In genomic region chr15:78216276-78217229, GRCh38 we compare ENCODE assay signal across 8 cellular contexts. TPM values are rescaled to one million over a fixed set of nuclear protein-coding genes. Genes with fewer than 3 reads are reported as not detected.
A peak's percentile ranks its signal among the peaks of the same experiment; 100 is the strongest.
DNase-seq lines count a peak whose midpoint lies in the region; ATAC-seq, FAIRE-seq and TF ChIP-seq lines count a peak whose summit lies in the region.

No MANE protein-coding gene starts in this region.

- 63% methylated on average over 8 of the region's 8 CpGs for WGBS in right cardiac atrium

- H3K4me1 ChIP-seq in right cardiac atrium (ENCODE audit: control insufficient read depth, insufficient read depth, low read length): peaks cover 11% of the 10 kb centered on the region

- H3K27ac ChIP-seq in right cardiac atrium (ENCODE audit: low read length) (peak overlapping the region; percentile 94), substantia nigra (ENCODE audit: low read depth, low read length, poor library complexity, severe bottlenecking) (no peak overlapping the region)

- peak overlapping the region in 3 of 5 experiments; percentile 8 to 10 (median 9) for H3K27ac Mint-ChIP-seq in brain

- peaks cover 53% of the 10 kb centered on the region for H3K4me1 Mint-ChIP-seq in brain

- ATAC-seq in right cardiac atrium (peak; percentile 84 to 88), GM21423 (IDR thresholded peaks at IDR 0.05; ENCODE audit: unreplicated experiment) (no peak)

- DNase-seq in HT1080 (ENCODE audit: low read depth) (peak; percentile 33), right cardiac atrium (peak; percentile 77 to 85 (median 85)), substantia nigra (lab: John Stamatoyannopoulos, UW) (peak in 38 of 49 donors; percentile 24 to 88 (median 67)), D721Med (ENCODE audit: insufficient read length, low spot score) (no peak), GM20000 (ENCODE audit: low spot score) (no peak)
- DNase-seq in activated CD8-positive, alpha-beta memory T cell treated with anti-CD3 and anti-CD28 coated beads for 24 hours: no peak

- H3K4me3 Mint-ChIP-seq in brain: peak overlapping the region in 1 of 5 experiments; percentile 6

- no peaks in the 10 kb centered on the region for H3K9me3 ChIP-seq in right cardiac atrium (ENCODE audit: control insufficient read depth, low read length)

- H3K4me3 ChIP-seq in right cardiac atrium (ENCODE audit: low read length): no peak overlapping the region

- H3K27me3 ChIP-seq in right cardiac atrium (ENCODE audit: control insufficient read depth, insufficient read depth): no peaks in the 10 kb centered on the region

- TF ChIP-seq CTCF in brain (conservative IDR thresholded peaks at IDR 0.05) (no peak), D721Med (IDR thresholded peaks at IDR 0.05; ENCODE audit: insufficient read depth, missing control alignments) (no peak), GM20000 (IDR thresholded peaks at IDR 0.05; ENCODE audit: extremely low read depth, missing control alignments) (no peak)

- intact Hi-C loops in right cardiac atrium (cut with DNase I): no loop called here

- no peak for FAIRE-seq in D721Med (lab: Jason Lieb, UNC)

- H3K27me3 Mint-ChIP-seq in brain: peaks cover 9% of the 10 kb centered on the region

- H3K9me3 Mint-ChIP-seq in brain: peaks cover 0 to 3% (median 0%) of the 10 kb centered on the region in 5 experiments

- H3K36me3 Mint-ChIP-seq in brain: no peaks in the 10 kb centered on the region

RNA-seq across cellular contexts. Expression of gene ACSBG1, which starts 17.8 kb away (rescaled TPM):
- total RNA-seq in HT1080 (2014; rRNA removed; shearing (Covaris generic)): 0.20 and 0.24 TPM in 2 replicates
- 0.05 and 0.08 TPM in 2 replicates for polyA plus RNA-seq in HT1080 (2015; cell fraction: cytosol; rRNA removed)
- polyA plus RNA-seq in HT1080 (2015; cell fraction: nucleus; rRNA removed): 0.41 TPM in 1 of 2 replicates, not detected in the other
- polyA plus RNA-seq in brain (ENCODE audit: insufficient read depth, low read depth, low replicate concordance) (34.7 TPM), right cardiac atrium (1.1 TPM)
- total RNA-seq in right cardiac atrium: under 1 TPM in 3 of 4 donors, not detected in 1; 0.35 to 0.51 (median 0.42) TPM

RNA-seq across cellular contexts. Expression of gene DNAJA4, which starts 47.8 kb away (rescaled TPM):
- not detected in 2 replicates for total RNA-seq in HT1080 (2014; rRNA removed; shearing (Covaris generic))
- polyA plus RNA-seq in HT1080 (2015; cell fraction: cytosol; rRNA removed): not detected in 2 replicates
- not detected in 2 replicates for polyA plus RNA-seq in HT1080 (2015; cell fraction: nucleus; rRNA removed)
- polyA plus RNA-seq in brain (ENCODE audit: insufficient read depth, low read depth, low replicate concordance): 24.2 TPM
- total RNA-seq in right cardiac atrium: 100 to 1,000 TPM in 3 of 4 donors, 10 to 100 TPM in 1; 74.7 to 170 (median 115) TPM
- polyA plus RNA-seq in right cardiac atrium: 97.5 TPM

Comparison
In these comparisons a context has a peak if more than half of its experiments do, and no peak if none do; other contexts are left out.
1. DNase-seq: peak in HT1080 (single experiment), right cardiac atrium (3 of 3) and substantia nigra (38 of 49); none in D721Med (single experiment), activated CD8-positive, alpha-beta memory T cell treated with anti-CD3 and anti-CD28 coated beads for 24 hours (single experiment) and GM20000 (single experiment).
2. RNA of gene DNAJA4, which starts 47.8 kb away (total RNA-seq): 74.7 to 170 TPM in right cardiac atrium; not detected in HT1080; every median in the first group is over 10 times any median in the second.